ENCODE assay signal across 8 cellular contexts in the genomic region with DNA sequence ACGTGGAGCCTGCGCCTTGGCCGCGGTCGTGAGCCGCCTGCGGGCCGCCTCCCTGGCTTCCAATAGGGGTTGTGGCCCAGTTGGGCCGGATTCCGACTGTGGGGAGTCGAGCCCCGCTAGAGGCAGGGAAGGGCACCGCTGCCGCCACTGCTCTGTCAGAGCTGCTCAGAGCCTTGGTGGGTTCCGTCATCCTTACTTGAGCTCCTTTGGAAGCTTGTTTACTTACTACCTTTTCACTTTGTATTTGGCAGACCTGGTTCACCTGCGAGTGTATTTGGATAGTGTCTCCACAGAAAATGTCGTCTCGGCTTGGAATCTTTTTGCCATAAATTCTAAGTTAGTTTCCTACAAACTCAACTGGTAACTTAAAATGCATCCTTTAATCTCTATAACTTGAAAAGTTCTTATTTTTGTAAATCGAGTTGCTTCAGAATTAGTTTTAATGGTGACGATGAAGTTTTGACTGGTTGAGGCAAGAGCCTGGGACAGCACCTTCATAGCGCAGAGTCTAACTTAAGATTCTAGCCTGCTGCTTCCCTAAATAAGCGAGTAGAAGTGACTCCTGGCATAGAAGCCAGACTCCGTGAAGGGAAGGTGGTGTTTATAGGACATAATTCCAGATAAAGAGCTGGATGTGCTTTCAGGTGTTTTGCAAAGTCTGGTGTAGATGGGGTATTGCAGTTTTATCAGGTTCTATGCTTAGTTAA. TPM values are rescaled to one million over a fixed set of nuclear protein-coding genes. Genes with fewer than 3 reads are reported as not detected.
A peak's percentile ranks its signal among the peaks of the same experiment; 100 is the strongest.
DNase-seq lines count a peak whose midpoint lies in the region; ATAC-seq, FAIRE-seq and TF ChIP-seq lines count a peak whose summit lies in the region.

No MANE protein-coding gene starts in this region.

- H3K27me3 ChIP-seq in BLaER1 (no peaks in the 10 kb centered on the region), keratinocyte (ENCODE audit: control insufficient read depth, extremely low read depth, insufficient read depth, low read length) (no peaks in the 10 kb centered on the region)

- peaks cover 23% of the 10 kb centered on the region for H3K79me2 ChIP-seq in keratinocyte (ENCODE audit: control insufficient read depth, insufficient read depth, low read length)

- no peaks in the 10 kb centered on the region for H3K27me3 Mint-ChIP-seq in stimulated activated naive CD8-positive, alpha-beta T cell treated with anti-CD3 and anti-CD28 coated beads, Interleukin-15, amount 100 ng/mL, for 72 hours

- H3K9me1 ChIP-seq in keratinocyte (ENCODE audit: control insufficient read depth, extremely low read depth, insufficient read depth, low read length): no peaks in the 10 kb centered on the region

- H3K36me3 ChIP-seq in BLaER1 (0 out of 2 replicates have a peak, but pooled peaks cover 10% of the 10 kb centered on the region), keratinocyte (ENCODE audit: control insufficient read depth in 2 of 2, extremely low read depth in 1 of 2, insufficient read depth in 2 of 2, low read length in 2 of 2) (no peaks in the 10 kb centered on the region)

- FAIRE-seq in keratinocyte (lab: Jason Lieb, UNC): no peak

- H3K9me3 ChIP-seq in BLaER1 (0 out of 2 replicates have a peak, but pooled peaks cover 10% of the 10 kb centered on the region), keratinocyte (ENCODE audit: control insufficient read depth, low read depth, low read length) (no peaks in the 10 kb centered on the region)

- peaks cover 0 to 15% of the 10 kb centered on the region in 2 donors for H3K36me3 Mint-ChIP-seq in activated naive CD4-positive, alpha-beta T cell treated with anti-CD3 and anti-CD28 coated beads, Interleukin-2, amount 50 U/mL, for 72 hours

- H3K4me3 ChIP-seq in BLaER1 (peak overlapping the region; percentile 82), keratinocyte (ENCODE audit: control insufficient read depth in 2 of 3, extremely low read depth in 1 of 3, insufficient read depth in 2 of 3, low read depth in 1 of 3, low read length in 3 of 3) (peak overlapping the region; percentile 67 to 82 (median 76))

- H3K4me1 ChIP-seq in BLaER1 (peaks cover 28% of the 10 kb centered on the region), keratinocyte (ENCODE audit: control insufficient read depth, extremely low read depth, insufficient read depth, low read length) (peaks cover 22% of the 10 kb centered on the region)

- H3K27ac ChIP-seq in BLaER1 (peak overlapping the region; percentile 89), keratinocyte (ENCODE audit: control insufficient read depth, insufficient read depth, low read length) (peak overlapping the region; percentile 74)

- H2AFZ ChIP-seq in keratinocyte (ENCODE audit: control insufficient read depth, low read length): peak overlapping the region; percentile 68

- DNase-seq in activated naive CD4-positive, alpha-beta T cell treated with anti-CD3 and anti-CD28 coated beads, Interleukin-2, amount 50 U/mL, for 72 hours (ENCODE audit: low spot score in 2 of 2): no peak
- DNase-seq in keratinocyte (ENCODE audit: low read depth, low spot score) (no peak), activated gamma-delta T cell (lab: John Stamatoyannopoulos, UW) (no peak)
- no peak for DNase-seq in stimulated activated naive CD8-positive, alpha-beta T cell treated with anti-CD3 and anti-CD28 coated beads, Interleukin-15, amount 100 ng/mL, for 72 hours
- no peak for DNase-seq in activated CD4-positive, CD25-positive, alpha-beta regulatory T cell treated with anti-CD3 and anti-CD28 coated beads, Interleukin-2, amount 50 U/mL, for 72 hours

- peak overlapping the region; percentile 88 to 93 for H3K27ac Mint-ChIP-seq in activated naive CD4-positive, alpha-beta T cell treated with anti-CD3 and anti-CD28 coated beads, Interleukin-2, amount 50 U/mL, for 72 hours
- H3K27ac Mint-ChIP-seq in stimulated activated naive CD8-positive, alpha-beta T cell treated with anti-CD3 and anti-CD28 coated beads, Interleukin-15, amount 100 ng/mL, for 72 hours: peak overlapping the region; percentile 74 to 91

- peaks cover 30% of the 10 kb centered on the region for H3K4me1 Mint-ChIP-seq in stimulated activated naive CD8-positive, alpha-beta T cell treated with anti-CD3 and anti-CD28 coated beads, Interleukin-15, amount 100 ng/mL, for 72 hours

- peak overlapping the region; percentile 88 to 90 for H3K4me3 Mint-ChIP-seq in stimulated activated naive CD8-positive, alpha-beta T cell treated with anti-CD3 and anti-CD28 coated beads, Interleukin-15, amount 100 ng/mL, for 72 hours

- dilution Hi-C loops in keratinocyte (cut with MboI; ENCODE audit: extremely low pct_ligation_motif_present, low sequenced_read_pairs): no loop called here

- H3K4me2 ChIP-seq in BLaER1 (peak overlapping the region; percentile 92), keratinocyte (ENCODE audit: control insufficient read depth, extremely low read depth, insufficient read depth, low read depth, low read length) (peak overlapping the region; percentile 82)

- H3K9me3 Mint-ChIP-seq in activated naive CD4-positive, alpha-beta T cell treated with anti-CD3 and anti-CD28 coated beads, Interleukin-2, amount 50 U/mL, for 72 hours: no peaks in the 10 kb centered on the region
- H3K9me3 Mint-ChIP-seq in stimulated activated naive CD8-positive, alpha-beta T cell treated with anti-CD3 and anti-CD28 coated beads, Interleukin-15, amount 100 ng/mL, for 72 hours: no peaks in the 10 kb centered on the region

- ATAC-seq in GM19324 (IDR thresholded peaks at IDR 0.05; ENCODE audit: low FRiP score, unreplicated experiment) (peak; percentile 32), HG03460 (IDR thresholded peaks at IDR 0.05; ENCODE audit: unreplicated experiment) (peak; percentile 24)
- peak; percentile 16 to 21 for ATAC-seq in activated naive CD4-positive, alpha-beta T cell treated with anti-CD3 and anti-CD28 coated beads, Interleukin-2, amount 50 U/mL, for 72 hours
- peak; percentile 51 for ATAC-seq in stimulated activated naive CD8-positive, alpha-beta T cell treated with anti-CD3 and anti-CD28 coated beads, Interleukin-15, amount 100 ng/mL, for 72 hours

- no peak for TF ChIP-seq CTCF in keratinocyte (optimal IDR thresholded peaks at IDR 0.05 in 1 of 3, IDR thresholded peaks at IDR 0.05 in 1 of 3, conservative IDR thresholded peaks at IDR 0.05 in 1 of 3; ENCODE audit: extremely low read depth in 1 of 3, insufficient read depth in 2 of 3, low read length in 3 of 3)

- H3K9ac ChIP-seq in BLaER1 (peak overlapping the region; percentile 92), keratinocyte (ENCODE audit: control insufficient read depth, extremely low read depth, insufficient read depth, low read length) (peak overlapping the region; percentile 82)

- H4K20me1 ChIP-seq in BLaER1 (peaks cover 27% of the 10 kb centered on the region), keratinocyte (ENCODE audit: control insufficient read depth, extremely low read depth, insufficient read depth, low read length) (no peaks in the 10 kb centered on the region)

RNA-seq across cellular contexts. Expression of gene DAG1, which starts 0.8 kb away (rescaled TPM):
- total RNA-seq in activated naive CD4-positive, alpha-beta T cell treated with anti-CD3 and anti-CD28 coated beads, Interleukin-2, amount 50 U/mL, for 72 hours: 10 to 100 TPM in 1 of 2 donors, 1 to 10 TPM in 1; 9.3 to 10.1 TPM
- 22.0 to 34.4 TPM (median 32.9 TPM) in 3 replicates for polyA plus RNA-seq in keratinocyte
- polyA plus RNA-seq in keratinocyte (2011; ENCODE audit: low read depth): 8.2 TPM
- 10.4 and 11.3 TPM in 2 replicates for polyA plus RNA-seq in keratinocyte (2011; cell fraction: cytosol; rRNA removed)
- polyA plus RNA-seq in keratinocyte (2011; cell fraction: nucleus; rRNA removed): 71.4 and 71.9 TPM in 2 replicates
- 29.5 and 36.6 TPM in 2 replicates for polyA plus RNA-seq in keratinocyte (2012; ENCODE audit: low replicate concordance)
- 72.6 to 230 TPM (median 84.9 TPM) in 3 replicates for polyA minus RNA-seq in keratinocyte
- 34.0 TPM for polyA minus RNA-seq in keratinocyte (2011; cell fraction: cytosol; rRNA and poly(A)+ RNA removed)
- 107 and 141 TPM in 2 replicates for polyA minus RNA-seq in keratinocyte (2011; cell fraction: nucleus; rRNA and poly(A)+ RNA removed)

RNA-seq across cellular contexts. Expression of gene NICN1, which starts 41.7 kb away (rescaled TPM):
- total RNA-seq in activated naive CD4-positive, alpha-beta T cell treated with anti-CD3 and anti-CD28 coated beads, Interleukin-2, amount 50 U/mL, for 72 hours: 10 to 100 TPM in 1 of 2 donors, 1 to 10 TPM in 1; 8.1 to 12.4 TPM
- polyA plus RNA-seq in keratinocyte: 9.6 to 17.8 TPM (median 13.1 TPM) in 3 replicates
- 0.97 TPM for polyA plus RNA-seq in keratinocyte (2011; ENCODE audit: low read depth)
- 6.6 and 9.3 TPM in 2 replicates for polyA plus RNA-seq in keratinocyte (2011; cell fraction: cytosol; rRNA removed)
- 76.2 and 146 TPM in 2 replicates for polyA plus RNA-seq in keratinocyte (2011; cell fraction: nucleus; rRNA removed)
- 5.3 and 11.9 TPM in 2 replicates for polyA plus RNA-seq in keratinocyte (2012; ENCODE audit: low replicate concordance)
- 26.3 to 33.1 TPM (median 27.7 TPM) in 3 replicates for polyA minus RNA-seq in keratinocyte
- polyA minus RNA-seq in keratinocyte (2011; cell fraction: cytosol; rRNA and poly(A)+ RNA removed): 13.0 TPM
- 6.0 and 13.9 TPM in 2 replicates for polyA minus RNA-seq in keratinocyte (2011; cell fraction: nucleus; rRNA and poly(A)+ RNA removed)

RNA-seq across cellular contexts. Expression of gene AMT, which starts 48.6 kb away (rescaled TPM):
- total RNA-seq in activated naive CD4-positive, alpha-beta T cell treated with anti-CD3 and anti-CD28 coated beads, Interleukin-2, amount 50 U/mL, for 72 hours: 1 to 10 TPM; 3.1 to 4.9 TPM
- 2.8 to 9.0 TPM (median 7.1 TPM) in 3 replicates for polyA plus RNA-seq in keratinocyte
- polyA plus RNA-seq in keratinocyte (2011; ENCODE audit: low read depth): 0.94 TPM
- 0.34 and 0.55 TPM in 2 replicates for polyA plus RNA-seq in keratinocyte (2011; cell fraction: cytosol; rRNA removed)
- 35.1 and 49.7 TPM in 2 replicates for polyA plus RNA-seq in keratinocyte (2011; cell fraction: nucleus; rRNA removed)
- 1.7 and 3.7 TPM in 2 replicates for polyA plus RNA-seq in keratinocyte (2012; ENCODE audit: low replicate concordance)
- 1.2 to 2.3 TPM (median 2.2 TPM) in 3 replicates for polyA minus RNA-seq in keratinocyte
- polyA minus RNA-seq in keratinocyte (2011; cell fraction: cytosol; rRNA and poly(A)+ RNA removed): not detected
- 3.0 and 3.2 TPM in 2 replicates for polyA minus RNA-seq in keratinocyte (2011; cell fraction: nucleus; rRNA and poly(A)+ RNA removed)

RNA-seq across cellular contexts. Expression of gene TCTA, which starts 58.6 kb away (rescaled TPM):
- 10 to 100 TPM in 1 of 2 donors, 1 to 10 TPM in 1; 9.2 to 17.0 TPM for total RNA-seq in activated naive CD4-positive, alpha-beta T cell treated with anti-CD3 and anti-CD28 coated beads, Interleukin-2, amount 50 U/mL, for 72 hours
- 16.5 to 21.2 TPM (median 20.4 TPM) in 3 replicates for polyA plus RNA-seq in keratinocyte
- polyA plus RNA-seq in keratinocyte (2011; ENCODE audit: low read depth): 0.60 TPM
- 22.7 and 22.8 TPM in 2 replicates for polyA plus RNA-seq in keratinocyte (2011; cell fraction: cytosol; rRNA removed)
- polyA plus RNA-seq in keratinocyte (2011; cell fraction: nucleus; rRNA removed): 10.8 and 13.8 TPM in 2 replicates
- polyA plus RNA-seq in keratinocyte (2012; ENCODE audit: low replicate concordance): 6.7 and 11.8 TPM in 2 replicates
- 10.8 to 13.7 TPM (median 12.8 TPM) in 3 replicates for polyA minus RNA-seq in keratinocyte
- polyA minus RNA-seq in keratinocyte (2011; cell fraction: cytosol; rRNA and poly(A)+ RNA removed): 9.2 TPM
- polyA minus RNA-seq in keratinocyte (2011; cell fraction: nucleus; rRNA and poly(A)+ RNA removed): 3.6 and 8.1 TPM in 2 replicates

RNA-seq across cellular contexts. Expression of gene RHOA, which starts 59.1 kb away (rescaled TPM):
- 100 to 1,000 TPM; 412 to 421 TPM for total RNA-seq in activated naive CD4-positive, alpha-beta T cell treated with anti-CD3 and anti-CD28 coated beads, Interleukin-2, amount 50 U/mL, for 72 hours
- 216 to 588 TPM (median 332 TPM) in 3 replicates for polyA plus RNA-seq in keratinocyte
- 345 TPM for polyA plus RNA-seq in keratinocyte (2011; ENCODE audit: low read depth)
- polyA plus RNA-seq in keratinocyte (2011; cell fraction: cytosol; rRNA removed): 429 and 562 TPM in 2 replicates
- polyA plus RNA-seq in keratinocyte (2011; cell fraction: nucleus; rRNA removed): 205 and 231 TPM in 2 replicates
- polyA plus RNA-seq in keratinocyte (2012; ENCODE audit: low replicate concordance): 463 and 476 TPM in 2 replicates
- polyA minus RNA-seq in keratinocyte: 394 to 579 TPM (median 534 TPM) in 3 replicates
- 567 TPM for polyA minus RNA-seq in keratinocyte (2011; cell fraction: cytosol; rRNA and poly(A)+ RNA removed)
- 109 and 169 TPM in 2 replicates for polyA minus RNA-seq in keratinocyte (2011; cell fraction: nucleus; rRNA and poly(A)+ RNA removed)
